In the genomic region with DNA sequence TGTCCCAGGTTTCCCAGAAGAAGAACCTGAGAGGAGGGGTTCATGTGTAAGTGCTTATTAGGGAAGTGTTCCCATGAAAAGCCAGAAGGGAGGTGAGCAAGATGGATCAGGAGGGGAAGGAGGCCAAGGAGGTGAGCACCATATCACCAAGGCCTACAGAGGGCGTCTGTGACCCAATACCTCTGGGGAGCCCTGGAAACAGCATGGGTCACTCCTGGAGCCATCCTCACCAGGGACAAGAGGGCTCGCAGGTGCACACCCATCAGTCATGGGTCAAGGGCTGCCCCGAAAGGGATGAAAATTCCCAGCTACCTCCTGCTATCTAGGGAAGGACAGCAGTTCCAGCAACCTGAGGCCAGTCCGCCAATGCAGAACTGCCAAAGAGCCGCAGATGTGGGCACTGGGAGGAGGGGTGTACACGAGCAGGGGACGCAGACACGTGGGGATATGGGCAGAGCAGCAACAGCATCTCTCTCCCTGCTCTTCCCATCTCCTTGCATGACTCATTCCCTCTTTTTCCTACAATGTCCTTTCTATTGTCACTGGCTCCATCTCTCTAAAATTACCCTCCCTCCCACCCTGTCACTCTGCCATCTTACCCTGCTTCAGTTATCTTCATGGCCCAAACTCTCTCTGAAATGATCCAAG, we compare ENCODE assay signal across 22 cellular contexts.
DNase-seq lines count a peak whose midpoint lies in the region; ATAC-seq, FAIRE-seq and TF ChIP-seq lines count a peak whose summit lies in the region.
"Had no signal": no experiment of that assay in that cellular context is flagged by ENCODE, and none has a peak within 500 bp of the region (broad histone marks: within the 10 kb centered on the region; RNA-seq: fewer than 3 reads in every experiment).

No MANE protein-coding gene starts in this region.

- ATAC-seq in GM23338 (peak; percentile 90), K562 (peak; percentile 92), GM19397 (IDR thresholded peaks at IDR 0.05; ENCODE audit: unreplicated experiment) (no peak)
- ATAC-seq: activated naive CD4-positive, alpha-beta T cell treated with anti-CD3 and anti-CD28 coated beads, Interleukin-2, amount 50 U/mL, for 72 hours; gastroesophageal sphincter; lower lobe of right lung; pancreas; stimulated activated naive B cell treated with anti-CD40 and anti-IgM and Interleukin-4, amounts not matched to agents 10 μg/mL and 1 μg/mL and 100 μg/mL, for 72 hours had no signal

- H3K9ac ChIP-seq in K562 (ENCODE audit: insufficient read depth in 1 of 2, low read depth in 2 of 2, low read length in 2 of 2): peak overlapping the region in 1 of 2 experiments; percentile 48; a peak in 1 of 4 replicates
- no peak overlapping the region for H3K9ac ChIP-seq in GM23248

- intact Hi-C loops in K562 (cut with micrococcal nuclease): no loop called here

- TF ChIP-seq CTCF in GM23338 (conservative IDR thresholded peaks at IDR 0.05; ENCODE audit: low read depth in 2 of 2) (peak; percentile 36 to 67), K562 (IDR thresholded peaks at IDR 0.05 in 2 of 3, conservative IDR thresholded peaks at IDR 0.05 in 1 of 3; ENCODE audit: insufficient read depth in 2 of 3, low read depth in 1 of 3, low read length in 3 of 3) (peak; percentile 43 to 54 (median 49); a peak in 5 of 6 replicates), progenitor cell of endocrine pancreas (IDR thresholded peaks at IDR 0.05; ENCODE audit: unreplicated experiment) (peak; percentile 17)

- 1% methylated on average over 8 of the region's 8 CpGs for WGBS in K562 (ENCODE audit: insufficient coverage, low coverage, missing lambda C conversion rate)
- WGBS in GM23248 (ENCODE audit: low coverage in 1 of 2, low lambda C conversion rate in 2 of 2, missing lambda C conversion rate in 2 of 2), 2 experiments: 46 to 61% methylated on average over 8 of the region's 8 CpGs

- H3K36me3 Mint-ChIP-seq in GM23338 (ENCODE audit: low read depth) (no peaks in the 10 kb centered on the region), progenitor cell of endocrine pancreas (ENCODE audit: insufficient read depth) (no peaks in the 10 kb centered on the region)

- H4K20me1 ChIP-seq in GM23338 (replicated peaks; ENCODE audit: insufficient read depth) (no peaks in the 10 kb centered on the region), K562 (replicated peaks; ENCODE audit: control insufficient read depth, insufficient read depth, low read length) (0 out of 2 replicates have a peak, but pooled peaks cover 3% of the 10 kb centered on the region), GM23248 (ENCODE audit: insufficient read depth) (no peaks in the 10 kb centered on the region)

- H3K27me3 Mint-ChIP-seq in GM23338 (ENCODE audit: insufficient read depth, low read depth, poor library complexity) (no peaks in the 10 kb centered on the region), progenitor cell of endocrine pancreas (peaks cover 5% of the 10 kb centered on the region)
- H3K27me3 Mint-ChIP-seq: activated CD4-positive, alpha-beta memory T cell treated with anti-CD3 and anti-CD28 coated beads, Interleukin-2, amount 10 ng/mL, durations not matched to agents 7 days and 5 days; stimulated activated naive B cell treated with anti-CD40 and anti-IgM and Interleukin-4, amounts not matched to agents 10 μg/mL and 1 μg/mL and 100 μg/mL, for 72 hours had no signal

- no TSS peak for BruUV-seq in K562 (replicated peaks; lab: Mats Ljungman, UMichigan)

- H3K79me2 ChIP-seq in GM23338 (replicated peaks; ENCODE audit: insufficient read depth): no peaks in the 10 kb centered on the region
- no peaks in the 10 kb centered on the region for H3K79me2 ChIP-seq in K562 (ENCODE audit: control insufficient read depth, insufficient read depth, low read length)
- no peaks in the 10 kb centered on the region for H3K79me2 ChIP-seq in GM23248 (ENCODE audit: insufficient read depth)

- H3K27ac Mint-ChIP-seq in GM23338 (no peak overlapping the region), progenitor cell of endocrine pancreas (no peak overlapping the region)
- H3K27ac Mint-ChIP-seq: activated CD4-positive, alpha-beta memory T cell treated with anti-CD3 and anti-CD28 coated beads, Interleukin-2, amount 10 ng/mL, durations not matched to agents 7 days and 5 days; stimulated activated naive B cell treated with anti-CD40 and anti-IgM and Interleukin-4, amounts not matched to agents 10 μg/mL and 1 μg/mL and 100 μg/mL, for 72 hours had no signal

- H3K9me3 ChIP-seq in K562 (replicated peaks; ENCODE audit: control insufficient read depth, insufficient read depth, low read depth, low read length): no peaks in the 10 kb centered on the region
- no peaks in the 10 kb centered on the region for H3K9me3 ChIP-seq in GM23248 (ENCODE audit: low read depth)
- H3K9me3 ChIP-seq: BE2C, colonic mucosa, gastroesophageal sphincter, lower lobe of right lung, pancreas, transverse colon had no signal

- TF ChIP-seq POLR2A in K562 (conservative IDR thresholded peaks at IDR 0.05): no peak

- POLR2A ChIA-PET in K562 (lab: Yijun Ruan, JAX): no interaction called here

- no peak overlapping the region for H3K4me3 ChIP-seq in GM23338
- no peak overlapping the region for H3K4me3 ChIP-seq in K562
- no peak overlapping the region for H3K4me3 ChIP-seq in GM23248
- H3K4me3 ChIP-seq: colonic mucosa, gastroesophageal sphincter, lower lobe of right lung, pancreas, transverse colon had no signal

- CTCF ChIA-PET in K562 (lab: Yijun Ruan, JAX; ENCODE audit: low intra/inter-chr PET ratio): no interaction called here

- peak in 1 of 2 experiments; percentile 37; a peak in 1 of 4 replicates for TF ChIP-seq RAD21 in K562 (CRISPR knock-in tag; conservative IDR thresholded peaks at IDR 0.05 in 1 of 2, IDR thresholded peaks at IDR 0.05 in 1 of 2)

- H3K27me3 ChIP-seq in GM23338 (ENCODE audit: insufficient read depth): no peaks in the 10 kb centered on the region
- peaks cover 4 to 43% of the 10 kb centered on the region in 2 experiments for H3K27me3 ChIP-seq in K562 (ENCODE audit: control insufficient read depth in 2 of 2, insufficient read depth in 2 of 2, low read length in 2 of 2)
- no peaks in the 10 kb centered on the region for H3K27me3 ChIP-seq in GM23248 (replicated peaks; ENCODE audit: insufficient read depth)
- H3K27me3 ChIP-seq: BE2C, colonic mucosa, gastroesophageal sphincter, pancreas, transverse colon had no signal

- H3K4me3 Mint-ChIP-seq in GM23338 (no peak overlapping the region), progenitor cell of endocrine pancreas (ENCODE audit: low read depth) (no peak overlapping the region)
- H3K4me3 Mint-ChIP-seq: activated CD4-positive, alpha-beta memory T cell treated with anti-CD3 and anti-CD28 coated beads, Interleukin-2, amount 10 ng/mL, durations not matched to agents 7 days and 5 days; stimulated activated naive B cell treated with anti-CD40 and anti-IgM and Interleukin-4, amounts not matched to agents 10 μg/mL and 1 μg/mL and 100 μg/mL, for 72 hours had no signal

- H2AFZ ChIP-seq in GM23338 (no peak overlapping the region), K562 (ENCODE audit: low read depth, low read length) (no peak overlapping the region), GM23248 (no peak overlapping the region)

- H3K4me2 ChIP-seq in GM23338 (no peak overlapping the region), K562 (ENCODE audit: insufficient read depth, low read length) (no peak overlapping the region), GM23248 (ENCODE audit: unreplicated experiment) (no peak overlapping the region)

- no peaks in the 10 kb centered on the region for H3K4me1 Mint-ChIP-seq in GM23338
- H3K4me1 Mint-ChIP-seq in progenitor cell of endocrine pancreas (ENCODE audit: low read depth): no peaks in the 10 kb centered on the region
- H3K4me1 Mint-ChIP-seq: activated CD4-positive, alpha-beta memory T cell treated with anti-CD3 and anti-CD28 coated beads, Interleukin-2, amount 10 ng/mL, durations not matched to agents 7 days and 5 days had no signal

- no peaks in the 10 kb centered on the region for H3K9me1 ChIP-seq in K562 (ENCODE audit: control insufficient read depth, insufficient read depth, low read length)

- H3K27ac ChIP-seq in GM23338 (ENCODE audit: low read depth) (no peak overlapping the region), K562 (ENCODE audit: extremely low read depth, low read depth, low read length) (no peak overlapping the region), GM23248 (no peak overlapping the region)
- H3K27ac ChIP-seq: 22Rv1, colonic mucosa, gastroesophageal sphincter, lower lobe of right lung, pancreas, transverse colon had no signal

- DNase-seq in NCI-H82 (lab: John Stamatoyannopoulos, UW) (peak; percentile 8), NCI-H82 treated with DMSO at 0.1 percent for 48 hours (lab: John Stamatoyannopoulos, UW; ENCODE audit: unreplicated experiment) (no peak), GM23338 (ENCODE audit: low spot score) (peak; percentile 49), K562 (ENCODE audit: extremely low read depth in 1 of 4, low spot score in 3 of 4) (peak in 3 of 4 experiments; percentile 15 to 42 (median 27)), progenitor cell of endocrine pancreas (ENCODE audit: low spot score, unreplicated experiment) (no peak), G401 (ENCODE audit: low spot score) (no peak), GM23248 (no peak)
- DNase-seq: activated CD4-positive, alpha-beta memory T cell treated with anti-CD3 and anti-CD28 coated beads, Interleukin-2, amount 10 ng/mL, durations not matched to agents 7 days and 5 days; activated T-cell treated with anti-CD3 and anti-CD28 coated beads, Interleukin-2, amount 50 U/mL, for 48 hours; BE2C; colonic mucosa; DMS 273 treated with DMSO at 0.1 percent for 48 hours; GOT3; lower lobe of right lung; NCI-H1048; pancreas; stimulated activated naive B cell treated with anti-CD40 and anti-IgM and Interleukin-4, amounts not matched to agents 10 μg/mL and 1 μg/mL and 100 μg/mL, for 72 hours; transverse colon had no signal

- in situ Hi-C loops in K562 (cut with MboI): no loop called here
- in situ Hi-C loops in G401 (cut with HindIII; ENCODE audit: low sequenced_read_pairs): no loop called here
- in situ Hi-C loops in GM23248 (cut with MboI): no loop called here

- H3K4me1 ChIP-seq in GM23338 (ENCODE audit: insufficient read depth) (no peaks in the 10 kb centered on the region), K562 (replicated peaks in 1 of 2; ENCODE audit: control insufficient read depth in 2 of 2, insufficient read depth in 2 of 2, low read length in 2 of 2) (no peaks in the 10 kb centered on the region), GM23248 (ENCODE audit: insufficient read depth) (no peaks in the 10 kb centered on the region)
- H3K4me1 ChIP-seq: BE2C, colonic mucosa, gastroesophageal sphincter, lower lobe of right lung, pancreas, transverse colon had no signal

- no peaks in the 10 kb centered on the region for H3K9me3 Mint-ChIP-seq in GM23338
- no peaks in the 10 kb centered on the region for H3K9me3 Mint-ChIP-seq in progenitor cell of endocrine pancreas (ENCODE audit: low read depth)

- H3F3A ChIP-seq in GM23338 (replicated peaks; ENCODE audit: low read depth): no peaks in the 10 kb centered on the region
- H3F3A ChIP-seq in GM23248 (ENCODE audit: insufficient read depth): no peaks in the 10 kb centered on the region

- TF ChIP-seq EP300 in K562 (IDR thresholded peaks at IDR 0.05; ENCODE audit: low read length): no peak

- no peaks in the 10 kb centered on the region; the same call in 1 of the 2 replicates for H3K9me2 ChIP-seq in GM23338 (ENCODE audit: insufficient read depth)
- H3K9me2 ChIP-seq in GM23248 (ENCODE audit: insufficient read depth): no peaks in the 10 kb centered on the region

- FAIRE-seq in K562 (lab: Jason Lieb, UNC): no peak
- FAIRE-seq: pancreas had no signal

- H3K36me3 ChIP-seq in GM23338 (ENCODE audit: insufficient read depth) (no peaks in the 10 kb centered on the region), K562 (ENCODE audit: control insufficient read depth, insufficient read depth, low read length) (no peaks in the 10 kb centered on the region), GM23248 (ENCODE audit: low read depth) (no peaks in the 10 kb centered on the region)
- H3K36me3 ChIP-seq: BE2C, colonic mucosa, gastroesophageal sphincter, lower lobe of right lung, pancreas, transverse colon had no signal

Comparison
In these comparisons a context has a peak if more than half of its experiments do, and no peak if none do; other contexts are left out.
1. DNase-seq: peak in NCI-H82 (single experiment), GM23338 (single experiment) and K562 (3 of 4); none in NCI-H82 treated with DMSO at 0.1 percent for 48 hours (single experiment), progenitor cell of endocrine pancreas (single experiment), G401 (single experiment) and GM23248 (single experiment).
2. Peak in every context shown above with its lines, with median percentiles within 50 percentile points of each other: CTCF ChIP-seq.